In the genomic region with DNA sequence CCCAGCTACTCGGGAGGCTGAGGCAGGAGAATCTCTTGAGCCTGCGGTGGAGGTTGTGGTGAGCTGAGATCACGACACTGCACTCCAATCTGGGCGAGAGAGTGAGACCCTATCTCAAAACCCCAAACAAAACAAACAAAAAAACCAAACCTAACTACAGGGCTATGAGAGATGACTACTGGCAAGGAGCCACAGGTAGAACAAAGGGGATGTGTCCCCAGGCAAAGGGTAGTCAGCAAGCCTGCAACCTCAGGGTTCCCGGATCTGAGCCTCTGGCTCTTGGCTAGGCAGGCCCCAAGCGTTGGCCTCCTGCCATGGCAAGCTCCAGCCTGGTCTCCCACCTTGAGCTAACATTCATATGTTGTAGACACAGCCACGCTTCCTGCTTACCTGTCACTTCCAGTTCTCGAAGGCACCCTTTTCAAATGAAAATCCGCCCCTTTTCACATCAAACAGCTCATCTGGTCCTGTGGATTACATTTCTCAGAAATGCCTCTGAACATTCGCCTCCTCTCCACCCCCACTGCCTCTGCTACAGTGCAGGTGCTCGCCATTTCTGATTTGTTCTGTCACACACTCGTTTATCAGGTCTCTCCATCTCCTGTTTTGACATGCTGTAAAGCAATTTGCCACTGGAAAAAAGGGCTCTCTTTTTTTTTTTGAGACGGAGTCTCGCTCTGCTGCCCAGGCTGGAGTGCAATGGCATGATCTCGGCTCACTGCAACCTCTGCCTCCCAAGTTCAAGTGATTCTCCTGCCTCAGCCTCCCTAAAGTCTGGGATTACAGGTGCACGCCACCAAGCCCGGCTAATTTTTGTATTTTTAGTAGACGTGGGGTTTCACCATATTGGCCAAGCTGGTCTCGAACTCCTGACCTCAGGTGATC, we compare ENCODE assay signal across 8 cellular contexts. TPM values are rescaled to one million over a fixed set of nuclear protein-coding genes. Genes with fewer than 3 reads are reported as not detected.
DNase-seq lines count a peak whose midpoint lies in the region; ATAC-seq, FAIRE-seq and TF ChIP-seq lines count a peak whose summit lies in the region.

No MANE protein-coding gene starts in this region.

- TF ChIP-seq CTCF in heart right ventricle (IDR thresholded peaks at IDR 0.05) (no peak), keratinocyte (optimal IDR thresholded peaks at IDR 0.05 in 1 of 3, IDR thresholded peaks at IDR 0.05 in 1 of 3, conservative IDR thresholded peaks at IDR 0.05 in 1 of 3; ENCODE audit: extremely low read depth in 1 of 3, insufficient read depth in 2 of 3, low read length in 3 of 3) (no peak)

- no peaks in the 10 kb centered on the region for H3K9me3 ChIP-seq in heart right ventricle
- H3K9me3 ChIP-seq in keratinocyte (ENCODE audit: control insufficient read depth, low read depth, low read length): no peaks in the 10 kb centered on the region

- H4K20me1 ChIP-seq in keratinocyte (ENCODE audit: control insufficient read depth, extremely low read depth, insufficient read depth, low read length): no peaks in the 10 kb centered on the region

- intact Hi-C loops in heart right ventricle (cut with DNase I) (no loop called here), Right ventricle myocardium inferior (cut with DNase I) (no loop called here)

- no peak overlapping the region for H2AFZ ChIP-seq in keratinocyte (ENCODE audit: control insufficient read depth, low read length)

- peak overlapping the region; percentile 62 for H3K4me2 ChIP-seq in keratinocyte (ENCODE audit: control insufficient read depth, extremely low read depth, insufficient read depth, low read depth, low read length)

- H3K79me2 ChIP-seq in keratinocyte (ENCODE audit: control insufficient read depth, insufficient read depth, low read length): no peaks in the 10 kb centered on the region

- H3K27ac ChIP-seq in heart right ventricle (peak overlapping the region in 1 of 10 donors; percentile 38), keratinocyte (ENCODE audit: control insufficient read depth, insufficient read depth, low read length) (peak overlapping the region; percentile 14)

- H3K4me3 ChIP-seq in heart right ventricle: no peak overlapping the region
- peak overlapping the region in 1 of 3 experiments; percentile 11 for H3K4me3 ChIP-seq in keratinocyte (ENCODE audit: control insufficient read depth in 2 of 3, extremely low read depth in 1 of 3, insufficient read depth in 2 of 3, low read depth in 1 of 3, low read length in 3 of 3)

- no peaks in the 10 kb centered on the region for H3K9me1 ChIP-seq in keratinocyte (ENCODE audit: control insufficient read depth, extremely low read depth, insufficient read depth, low read length)

- peaks cover 0 to 45% (median 10%) of the 10 kb centered on the region in 9 donors for H3K4me1 ChIP-seq in heart right ventricle
- peaks cover 23% of the 10 kb centered on the region for H3K4me1 ChIP-seq in keratinocyte (ENCODE audit: control insufficient read depth, extremely low read depth, insufficient read depth, low read length)

- ATAC-seq in heart right ventricle: peak in 5 of 8 donors; percentile 17 to 69 (median 31)
- ATAC-seq in Right ventricle myocardium inferior: no peak
- ATAC-seq in GM21367 (IDR thresholded peaks at IDR 0.05; ENCODE audit: unreplicated experiment): no peak
- no peak for ATAC-seq in GM19023 (IDR thresholded peaks at IDR 0.05; ENCODE audit: unreplicated experiment)
- ATAC-seq in HG02623 (IDR thresholded peaks at IDR 0.05; ENCODE audit: unreplicated experiment): no peak

- H3K27me3 ChIP-seq in heart right ventricle (no peaks in the 10 kb centered on the region), keratinocyte (ENCODE audit: control insufficient read depth, extremely low read depth, insufficient read depth, low read length) (no peaks in the 10 kb centered on the region)

- dilution Hi-C loops in keratinocyte (cut with MboI; ENCODE audit: extremely low pct_ligation_motif_present, low sequenced_read_pairs): no loop called here

- H3K36me3 ChIP-seq in heart right ventricle: no peaks in the 10 kb centered on the region
- no peaks in the 10 kb centered on the region for H3K36me3 ChIP-seq in keratinocyte (ENCODE audit: control insufficient read depth in 2 of 2, extremely low read depth in 1 of 2, insufficient read depth in 2 of 2, low read length in 2 of 2)

- WGBS in heart right ventricle, 2 donors: 81 to 82% methylated on average over 19 of the region's 19 CpGs

- peak in 1 of 2 donors; percentile 19 for DNase-seq in heart right ventricle
- DNase-seq in Right ventricle myocardium inferior (ENCODE audit: missing footprints): no peak
- peak; percentile 29 for DNase-seq in activated CD8-positive, alpha-beta memory T cell treated with anti-CD3 and anti-CD28 coated beads, Interleukin-2, amount 50 U/mL, for 24 hours (ENCODE audit: extremely low read depth)
- DNase-seq in keratinocyte (ENCODE audit: low read depth, low spot score): peak; percentile 59
- peak; percentile 78 for DNase-seq in stimulated activated CD8-positive, alpha-beta memory T cell treated with anti-CD3 and anti-CD28 coated beads, Interleukin-4, amount 100 ng/mL, for 48 hours

- FAIRE-seq in keratinocyte (lab: Jason Lieb, UNC): peak; percentile 75

- H3K9ac ChIP-seq in keratinocyte (ENCODE audit: control insufficient read depth, extremely low read depth, insufficient read depth, low read length): no peak overlapping the region

RNA-seq across cellular contexts. Expression of gene ACTR3, which starts 13.1 kb away (rescaled TPM):
- total RNA-seq in heart right ventricle: 100 to 1,000 TPM in 9 of 10 donors, 10 to 100 TPM in 1; 97.0 to 167 (median 116) TPM
- polyA plus RNA-seq in heart right ventricle: 10 to 100 TPM; 12.7 to 68.8 TPM
- total RNA-seq in Right ventricle myocardium inferior: 115 TPM
- 230 to 340 TPM (median 232 TPM) in 3 replicates for polyA plus RNA-seq in keratinocyte
- polyA plus RNA-seq in keratinocyte (2011; ENCODE audit: low read depth): 221 TPM
- polyA plus RNA-seq in keratinocyte (2011; cell fraction: cytosol; rRNA removed): 219 and 347 TPM in 2 replicates
- polyA plus RNA-seq in keratinocyte (2011; cell fraction: nucleus; rRNA removed): 170 and 240 TPM in 2 replicates
- 159 and 232 TPM in 2 replicates for polyA plus RNA-seq in keratinocyte (2012; ENCODE audit: low replicate concordance)
- polyA minus RNA-seq in keratinocyte: 103 to 389 TPM (median 268 TPM) in 3 replicates
- 491 TPM for polyA minus RNA-seq in keratinocyte (2011; cell fraction: cytosol; rRNA and poly(A)+ RNA removed)
- 108 and 203 TPM in 2 replicates for polyA minus RNA-seq in keratinocyte (2011; cell fraction: nucleus; rRNA and poly(A)+ RNA removed)

Comparison
In these comparisons a context has a peak if more than half of its experiments do, and no peak if none do; other contexts are left out.
1. ATAC-seq: peak in heart right ventricle (5 of 8); none in Right ventricle myocardium inferior (single experiment), GM21367 (single experiment), GM19023 (single experiment) and HG02623 (single experiment).